8 cellular contexts compared by ENCODE assay signal in genomic region chr16:85415196-85415988, GRCh38.
DNase-seq lines count a peak whose midpoint lies in the region; ATAC-seq and TF ChIP-seq lines count a peak whose summit lies in the region.

No MANE protein-coding gene starts in this region.

- TF ChIP-seq CTCF in lower lobe of right lung (IDR thresholded peaks at IDR 0.05): no peak
- TF ChIP-seq CTCF in upper lobe of right lung (IDR thresholded peaks at IDR 0.05): no peak

- intact Hi-C loops in lower lobe of right lung (cut with DNase I) (no loop called here), upper lobe of right lung (cut with DNase I) (no loop called here)

- H3K4me1 Mint-ChIP-seq in activated T-cell treated with anti-CD3 and anti-CD28 coated beads, Interleukin-2, amount 50 U/mL, for 4 hours (ENCODE audit: low read depth): peaks cover 2% of the 10 kb centered on the region

- DNase-seq in activated T-cell treated with anti-CD3 and anti-CD28 coated beads, Interleukin-2, amount 50 U/mL, for 1 hour: peak; percentile 6
- no peak for DNase-seq in activated T-cell treated with anti-CD3 and anti-CD28 coated beads, Interleukin-2, amount 50 U/mL, for 4 hours
- DNase-seq in cerebellar nuclear complex (lab: John Stamatoyannopoulos, UW): peak; percentile 22 to 45
- peak; percentile 44 for DNase-seq in lower lobe of right lung
- DNase-seq in upper lobe of right lung: peak; percentile 59
- DNase-seq in OCI-M1 (lab: John Stamatoyannopoulos, UW): no peak

- peaks cover 11% of the 10 kb centered on the region for H3K4me1 ChIP-seq in lower lobe of right lung
- peaks cover 5% of the 10 kb centered on the region for H3K4me1 ChIP-seq in upper lobe of right lung

- H3K27me3 ChIP-seq in lower lobe of right lung (ENCODE audit: low read depth) (no peaks in the 10 kb centered on the region), upper lobe of right lung (no peaks in the 10 kb centered on the region)

- H3K4me3 Mint-ChIP-seq in activated T-cell treated with anti-CD3 and anti-CD28 coated beads, Interleukin-2, amount 50 U/mL, for 4 hours: no peak overlapping the region

- H3K27ac ChIP-seq in lower lobe of right lung (no peak overlapping the region), upper lobe of right lung (no peak overlapping the region)

- H3K4me3 ChIP-seq in lower lobe of right lung (no peak overlapping the region), upper lobe of right lung (no peak overlapping the region)

- ATAC-seq in activated T-cell treated with anti-CD3 and anti-CD28 coated beads, Interleukin-2, amount 50 U/mL, for 4 hours: no peak
- ATAC-seq in lower lobe of right lung (no peak), upper lobe of right lung (no peak), HG03520 (IDR thresholded peaks at IDR 0.05; ENCODE audit: unreplicated experiment) (no peak), HG03342 (IDR thresholded peaks at IDR 0.05; ENCODE audit: unreplicated experiment) (no peak)

- H3K9me3 ChIP-seq in lower lobe of right lung (no peaks in the 10 kb centered on the region), upper lobe of right lung (no peaks in the 10 kb centered on the region)

- peaks cover 3% of the 10 kb centered on the region for H3K27me3 Mint-ChIP-seq in activated T-cell treated with anti-CD3 and anti-CD28 coated beads, Interleukin-2, amount 50 U/mL, for 4 hours (ENCODE audit: low read depth)

- H3K9me3 Mint-ChIP-seq in activated T-cell treated with anti-CD3 and anti-CD28 coated beads, Interleukin-2, amount 50 U/mL, for 4 hours: no peaks in the 10 kb centered on the region

- H3K36me3 Mint-ChIP-seq in activated T-cell treated with anti-CD3 and anti-CD28 coated beads, Interleukin-2, amount 50 U/mL, for 4 hours (ENCODE audit: insufficient read depth): no peaks in the 10 kb centered on the region

- H3K36me3 ChIP-seq in lower lobe of right lung (no peaks in the 10 kb centered on the region), upper lobe of right lung (no peaks in the 10 kb centered on the region)

Comparison
In these comparisons a context has a peak if more than half of its experiments do, and no peak if none do; other contexts are left out.
1. DNase-seq: peak in activated T-cell treated with anti-CD3 and anti-CD28 coated beads, Interleukin-2, amount 50 U/mL, for 1 hour (single experiment), cerebellar nuclear complex (2 of 2), lower lobe of right lung (single experiment) and upper lobe of right lung (single experiment); none in activated T-cell treated with anti-CD3 and anti-CD28 coated beads, Interleukin-2, amount 50 U/mL, for 4 hours (single experiment) and OCI-M1 (single experiment).